In genomic region chr1:206442101-206442500, GRCh38 we compare ENCODE assay signal across 19 cellular contexts. TPM values are rescaled to one million over a fixed set of nuclear protein-coding genes. Genes with fewer than 3 reads are reported as not detected.
DNase-seq lines count a peak whose midpoint lies in the region; ATAC-seq and TF ChIP-seq lines count a peak whose summit lies in the region.
"Had no signal": no experiment of that assay in that cellular context is flagged by ENCODE, and none has a peak within 500 bp of the region (broad histone marks: within the 10 kb centered on the region; RNA-seq: fewer than 3 reads in every experiment).

No MANE protein-coding gene starts in this region.

- WGBS in stomach, 5 donors, result 81 to 95% (median 95%) methylated on average over 4 of the region's 4 CpGs

- TF ChIP-seq POLR2A in stomach (IDR thresholded peaks at IDR 0.05), result no peak

- ATAC-seq in HG02885 (IDR thresholded peaks at IDR 0.05; ENCODE audit: poor library complexity, unreplicated experiment) (no peak), GM18511 (IDR thresholded peaks at IDR 0.05; ENCODE audit: unreplicated experiment) (no peak)
- ATAC-seq: body of pancreas had no signal

- no peak for TF ChIP-seq EP300 in stomach (IDR thresholded peaks at IDR 0.05)

- peaks cover 37 to 97% (median 90%) of the 10 kb centered on the region in 4 donors for H3K36me3 ChIP-seq in stomach

- peaks cover 0 to 13% (median 0%) of the 10 kb centered on the region in 4 donors for H3K4me1 ChIP-seq in stomach
- H3K4me1 ChIP-seq: HAP-1 had no signal

- TF ChIP-seq CTCF in stomach (IDR thresholded peaks at IDR 0.05), result no peak

- no peak overlapping the region for H3K27ac ChIP-seq in epithelial cell of prostate
- H3K27ac ChIP-seq in stomach, result no peak overlapping the region
- H3K27ac ChIP-seq: body of pancreas, hepatocyte had no signal

- no peak overlapping the region for H3K4me3 ChIP-seq in stomach
- H3K4me3 ChIP-seq: body of pancreas, HAP-1, hepatocyte, smooth muscle cell had no signal

- no peaks in the 10 kb centered on the region for H3K27me3 ChIP-seq in stomach
- H3K27me3 ChIP-seq: body of pancreas, hepatocyte had no signal

- peak; percentile 52 for DNase-seq in stimulated activated CD4-positive, alpha-beta T cell treated with anti-CD3 and anti-CD28 coated beads, Interleukin-1b, Interleukin-23, amount 100 ng/mL, for 48 hours
- no peak for DNase-seq in stimulated activated CD4-positive, alpha-beta T cell treated with anti-CD3 and anti-CD28 coated beads, Interleukin-4, amount 100 ng/mL, for 1 hour
- DNase-seq in RPMI7951 (ENCODE audit: low read depth) (peak; percentile 75), epithelial cell of prostate (ENCODE audit: low read depth, low spot score) (peak; percentile 45), NCI-H82 treated with DMSO at 0.1 percent for 48 hours (lab: John Stamatoyannopoulos, UW; ENCODE audit: unreplicated experiment) (no peak), stomach (no peak)
- DNase-seq: activated CD4-positive, alpha-beta T cell treated with anti-CD3 and anti-CD28 coated beads, Interleukin-2, amount 50 U/mL, for 4 hours; activated effector memory CD4-positive, alpha-beta T cell treated with Interleukin-2 at 50 U/mL for 16 hours; AML-193; body of pancreas; Calu3; dermis blood vessel endothelial cell; GF-D8; NCI-H1417 had no signal

- intact Hi-C loops in stomach (cut with DNase I; ENCODE audit: low total_unique reads), result no loop called here

- no peaks in the 10 kb centered on the region for H3K9me3 ChIP-seq in stomach
- H3K9me3 ChIP-seq: body of pancreas, HAP-1 had no signal

RNA-seq across cellular contexts. Expression of gene IKBKE, which starts 28.2 kb away (rescaled TPM):
- total RNA-seq in RPMI7951 (2014; rRNA removed; shearing (Covaris generic)), result 8.9 and 9.0 TPM in 2 replicates
- total RNA-seq in stomach, result 10 to 100 TPM in 3 of 5 donors, 1 to 10 TPM in 2; 4.9 to 49.6 (median 15.9) TPM
- polyA plus RNA-seq in stomach, result 1 to 10 TPM; 5.8 to 8.0 (median 7.2) TPM

Comparison
In these comparisons a context has a peak if more than half of its experiments do, and no peak if none do; other contexts are left out.
1. DNase-seq: peak in stimulated activated CD4-positive, alpha-beta T cell treated with anti-CD3 and anti-CD28 coated beads, Interleukin-1b, Interleukin-23, amount 100 ng/mL, for 48 hours (single experiment), RPMI7951 (single experiment) and epithelial cell of prostate (single experiment); none in stimulated activated CD4-positive, alpha-beta T cell treated with anti-CD3 and anti-CD28 coated beads, Interleukin-4, amount 100 ng/mL, for 1 hour (single experiment), NCI-H82 treated with DMSO at 0.1 percent for 48 hours (single experiment) and stomach (single experiment).